1 cellular context compared by ENCODE assay signal in the genomic region with DNA sequence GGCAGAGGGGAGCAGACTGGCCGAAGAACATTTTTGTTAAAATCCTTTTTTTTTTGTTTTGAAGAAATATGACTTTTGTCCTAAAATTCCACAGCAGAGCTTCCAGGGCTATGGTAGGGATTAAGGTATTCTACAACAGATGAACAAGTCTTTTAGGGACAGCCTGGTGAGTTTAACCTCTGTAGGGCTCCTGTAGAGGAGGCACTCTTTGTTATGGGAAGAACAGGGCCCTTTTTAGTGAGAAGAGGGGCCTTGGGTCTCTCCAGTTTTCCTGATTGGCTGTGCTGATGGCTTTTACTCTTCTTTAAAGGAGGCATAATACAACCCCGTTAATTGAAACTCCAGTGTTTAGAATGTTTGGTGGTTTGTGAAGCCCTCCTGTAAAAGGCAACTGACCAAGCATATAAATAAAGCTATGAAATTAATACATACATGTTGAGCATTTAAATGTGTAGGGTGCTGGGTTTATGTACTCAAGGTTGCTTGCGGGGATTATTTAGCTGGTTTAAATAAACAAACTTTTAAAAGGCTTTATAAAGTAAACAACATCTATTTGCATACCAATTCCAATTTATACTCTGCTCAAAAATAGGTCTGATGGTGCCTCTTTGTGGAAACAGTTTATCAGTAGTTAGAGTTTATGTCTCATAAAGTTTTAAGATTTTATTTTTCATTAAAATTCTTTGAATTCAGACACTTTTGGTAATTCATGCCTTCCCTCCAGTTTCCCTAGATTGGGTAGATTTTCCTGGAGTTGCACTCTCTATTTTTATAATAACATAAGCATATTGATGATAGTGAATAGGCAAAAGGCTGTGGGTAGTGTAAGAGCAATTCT.
TF ChIP-seq lines count a peak whose summit lies in the region.

No MANE protein-coding gene starts in this region.

TF ChIP-seq in WTC11, 78 proteins besides CTCF, POLR2A, EP300 and RAD21:
- TF ChIP-seq PRRX2 (CRISPR knock-in tag; IDR thresholded peaks at IDR 0.05): no peak
- TF ChIP-seq GRHL2 (CRISPR knock-in tag; IDR thresholded peaks at IDR 0.05; ENCODE audit: insufficient replicate concordance, severe bottlenecking): no peak
